1 cellular context compared by ENCODE assay signal in genomic region chr17:45998987-45999899, GRCh38.
TF ChIP-seq lines count a peak whose summit lies in the region.

STH (plus strand) TSS chr17:45999250; CDS start chr17:45999280, 30 bp downstream.

TF ChIP-seq in A549, 52 proteins besides CTCF, POLR2A, EP300 and RAD21:
- TF ChIP-seq NPAS2 (CRISPR knock-in tag; IDR thresholded peaks at IDR 0.05; ENCODE audit: borderline replicate concordance), result no peak
- TF ChIP-seq ZFP36 (IDR thresholded peaks at IDR 0.05; ENCODE audit: borderline replicate concordance, partially characterized antibody), result peak; percentile 83
- TF ChIP-seq, protein P1, sequence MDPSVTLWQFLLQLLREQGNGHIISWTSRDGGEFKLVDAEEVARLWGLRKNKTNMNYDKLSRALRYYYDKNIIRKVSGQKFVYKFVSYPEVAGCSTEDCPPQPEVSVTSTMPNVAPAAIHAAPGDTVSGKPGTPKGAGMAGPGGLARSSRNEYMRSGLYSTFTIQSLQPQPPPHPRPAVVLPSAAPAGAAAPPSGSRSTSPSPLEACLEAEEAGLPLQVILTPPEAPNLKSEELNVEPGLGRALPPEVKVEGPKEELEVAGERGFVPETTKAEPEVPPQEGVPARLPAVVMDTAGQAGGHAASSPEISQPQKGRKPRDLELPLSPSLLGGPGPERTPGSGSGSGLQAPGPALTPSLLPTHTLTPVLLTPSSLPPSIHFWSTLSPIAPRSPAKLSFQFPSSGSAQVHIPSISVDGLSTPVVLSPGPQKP (IDR thresholded peaks at IDR 0.05; ENCODE audit: low read depth, low read length), result no peak
